Comparison of ENCODE assay signal across 18 cellular contexts in the genomic region with DNA sequence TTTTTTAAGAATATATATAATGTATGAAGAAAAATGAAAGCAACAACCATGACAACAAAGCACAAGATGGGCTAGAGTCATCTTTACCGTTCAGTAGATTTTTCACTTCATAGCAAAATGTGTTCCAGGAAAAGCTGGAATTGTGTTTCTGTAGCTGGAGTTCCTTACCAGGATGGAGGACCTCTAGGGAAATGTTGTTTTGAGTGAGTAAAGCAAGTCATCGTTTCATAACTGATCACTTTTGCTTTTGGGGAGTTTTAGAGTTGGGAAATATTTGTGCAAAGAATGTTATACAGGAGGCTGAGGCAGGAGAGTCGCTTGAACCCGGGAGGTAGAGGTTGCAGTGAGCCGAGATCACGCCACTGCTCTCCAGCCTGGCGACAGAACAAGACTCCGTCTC.
DNase-seq lines count a peak whose midpoint lies in the region; ATAC-seq and TF ChIP-seq lines count a peak whose summit lies in the region.
"Had no signal": no experiment of that assay in that cellular context is flagged by ENCODE, and none has a peak within 500 bp of the region (broad histone marks: within the 10 kb centered on the region; RNA-seq: fewer than 3 reads in every experiment).

No MANE protein-coding gene starts in this region.

- DNase-seq in HFFc6 (no peak), fibroblast of gingiva (ENCODE audit: low read depth) (peak; percentile 59), substantia nigra (lab: John Stamatoyannopoulos, UW) (no peak), NCI-H524 (lab: John Stamatoyannopoulos, UW) (no peak), NCI-H2227 (lab: John Stamatoyannopoulos, UW; ENCODE audit: unreplicated experiment) (no peak), NCI-H2081 treated with DMSO at 0.1 percent for 48 hours (lab: John Stamatoyannopoulos, UW) (no peak)
- DNase-seq: activated naive CD4-positive, alpha-beta T cell treated with anti-CD3 and anti-CD28 coated beads, Interleukin-2, amount 10 ng/mL, durations not matched to agents 7 days and 5 days; activated T-cell treated with anti-CD3 and anti-CD28 coated beads, Interleukin-2, amount 50 U/mL, for 48 hours; foreskin melanocyte; NCI-H1092; NCI-H526 had no signal

- no peak overlapping the region for H3K4me3 Mint-ChIP-seq in HFFc6
- H3K4me3 Mint-ChIP-seq: activated naive CD4-positive, alpha-beta T cell treated with anti-CD3 and anti-CD28 coated beads, Interleukin-2, amount 10 ng/mL, durations not matched to agents 7 days and 5 days; CD14-positive monocyte; neural progenitor cell had no signal

- H3K4me3 ChIP-seq in muscle layer of duodenum (ENCODE audit: low read depth in 1 of 2, low read length in 2 of 2) = no peak overlapping the region
- H3K4me3 ChIP-seq: neural progenitor cell had no signal

- H3K27ac Mint-ChIP-seq in HFFc6 = peak overlapping the region; percentile 73
- H3K27ac Mint-ChIP-seq: activated naive CD4-positive, alpha-beta T cell treated with anti-CD3 and anti-CD28 coated beads, Interleukin-2, amount 10 ng/mL, durations not matched to agents 7 days and 5 days; CD14-positive monocyte; neural progenitor cell; progenitor cell of endocrine pancreas had no signal

- H3K9me3 ChIP-seq in muscle layer of duodenum (ENCODE audit: control insufficient read depth in 1 of 2, low read length in 2 of 2) = no peaks in the 10 kb centered on the region

- H3K36me3 Mint-ChIP-seq in HFFc6 (ENCODE audit: low read depth) = peaks cover 25% of the 10 kb centered on the region
- H3K36me3 Mint-ChIP-seq: activated naive CD4-positive, alpha-beta T cell treated with anti-CD3 and anti-CD28 coated beads, Interleukin-2, amount 10 ng/mL, durations not matched to agents 7 days and 5 days had no signal

- no peaks in the 10 kb centered on the region for H3K36me3 ChIP-seq in muscle layer of duodenum (ENCODE audit: control insufficient read depth in 1 of 2, insufficient read depth in 2 of 2, low read length in 2 of 2)

- no peak for TF ChIP-seq CTCF in HFFc6 (IDR thresholded peaks at IDR 0.05)

- no peaks in the 10 kb centered on the region; the same call in 1 of the 2 replicates for H3K27me3 Mint-ChIP-seq in HFFc6 (ENCODE audit: insufficient read depth)
- H3K27me3 Mint-ChIP-seq: activated naive CD4-positive, alpha-beta T cell treated with anti-CD3 and anti-CD28 coated beads, Interleukin-2, amount 10 ng/mL, durations not matched to agents 7 days and 5 days; progenitor cell of endocrine pancreas had no signal

- H3K9me3 Mint-ChIP-seq in HFFc6 = no peaks in the 10 kb centered on the region
- H3K9me3 Mint-ChIP-seq: activated naive CD4-positive, alpha-beta T cell treated with anti-CD3 and anti-CD28 coated beads, Interleukin-2, amount 10 ng/mL, durations not matched to agents 7 days and 5 days; neural progenitor cell had no signal

- H3K27me3 ChIP-seq in muscle layer of duodenum (ENCODE audit: low read depth, low read length) = no peaks in the 10 kb centered on the region
- H3K27me3 ChIP-seq: neural progenitor cell had no signal

- peaks cover 0 to 4% of the 10 kb centered on the region in 2 donors for H3K4me1 ChIP-seq in muscle layer of duodenum (ENCODE audit: control insufficient read depth in 1 of 2, insufficient read depth in 2 of 2, low read length in 2 of 2)

- peaks cover 62% of the 10 kb centered on the region for H3K4me1 Mint-ChIP-seq in HFFc6 (ENCODE audit: low read depth)
- H3K4me1 Mint-ChIP-seq: activated naive CD4-positive, alpha-beta T cell treated with anti-CD3 and anti-CD28 coated beads, Interleukin-2, amount 10 ng/mL, durations not matched to agents 7 days and 5 days; CD14-positive monocyte had no signal

- no peak for ATAC-seq in HG02623 (IDR thresholded peaks at IDR 0.05; ENCODE audit: unreplicated experiment)
- ATAC-seq: activated CD4-positive, CD25-positive, alpha-beta regulatory T cell treated with anti-CD3 and anti-CD28 coated beads, Interleukin-2, amount 50 U/mL, for 24 hours had no signal

- H3K27ac ChIP-seq in muscle layer of duodenum (ENCODE audit: low read length) (peak overlapping the region; percentile 45), substantia nigra (ENCODE audit: low read depth, low read length, poor library complexity, severe bottlenecking) (peak overlapping the region; percentile 31)
- H3K27ac ChIP-seq: neural progenitor cell, RWPE1 had no signal
